Comparison of ENCODE assay signal across 13 cellular contexts in genomic region chr5:17221843-17222614, GRCh38. TPM values are rescaled to one million over a fixed set of nuclear protein-coding genes. Genes with fewer than 3 reads are reported as not detected.
DNase-seq lines count a peak whose midpoint lies in the region; ATAC-seq, FAIRE-seq and TF ChIP-seq lines count a peak whose summit lies in the region.
"Had no signal": no experiment of that assay in that cellular context is flagged by ENCODE, and none has a peak within 500 bp of the region (broad histone marks: within the 10 kb centered on the region; RNA-seq: fewer than 3 reads in every experiment).

No MANE protein-coding gene starts in this region.

- H3K36me3 Mint-ChIP-seq in nephron (ENCODE audit: low read depth), result peaks cover 43% of the 10 kb centered on the region
- no peaks in the 10 kb centered on the region for H3K36me3 Mint-ChIP-seq in activated CD4-positive, alpha-beta memory T cell treated with anti-CD3 and anti-CD28 coated beads for 36 hours
- H3K36me3 Mint-ChIP-seq: activated naive CD8-positive, alpha-beta T cell treated with anti-CD3 and anti-CD28 coated beads, Interleukin-2, amount 10 ng/mL, durations not matched to agents 7 days and 5 days had no signal

- H3K9me3 Mint-ChIP-seq in nephron, result no peaks in the 10 kb centered on the region
- no peaks in the 10 kb centered on the region for H3K9me3 Mint-ChIP-seq in activated CD4-positive, alpha-beta memory T cell treated with anti-CD3 and anti-CD28 coated beads for 36 hours
- H3K9me3 Mint-ChIP-seq: activated naive CD8-positive, alpha-beta T cell treated with anti-CD3 and anti-CD28 coated beads, Interleukin-2, amount 10 ng/mL, durations not matched to agents 7 days and 5 days had no signal

- H3K4me1 Mint-ChIP-seq in nephron, result peaks cover 58% of the 10 kb centered on the region
- H3K4me1 Mint-ChIP-seq in activated CD4-positive, alpha-beta memory T cell treated with anti-CD3 and anti-CD28 coated beads for 36 hours (ENCODE audit: low read depth), result peaks cover 8% of the 10 kb centered on the region
- H3K4me1 Mint-ChIP-seq: activated naive CD8-positive, alpha-beta T cell treated with anti-CD3 and anti-CD28 coated beads, Interleukin-2, amount 10 ng/mL, durations not matched to agents 7 days and 5 days had no signal

- H3K36me3 ChIP-seq in HUES64 (ENCODE audit: insufficient read depth, low read length), result peaks cover 3% of the 10 kb centered on the region; the same call in 1 of the 2 replicates
- H3K36me3 ChIP-seq: Peyer's patch had no signal

- no peak for TF ChIP-seq CTCF in nephron (IDR thresholded peaks at IDR 0.05; ENCODE audit: unreplicated experiment in 3 of 3)

- peak overlapping the region; percentile 5; the same call in 1 of the 2 replicates for H3K9ac ChIP-seq in HUES64 (ENCODE audit: low read depth, low read length)

- CTCF ChIA-PET in activated CD4-positive, alpha-beta memory T cell treated with anti-CD3 and anti-CD28 coated beads for 36 hours (lab: Charles Lee), result interaction anchor here (1.1 kb wide), 1 partner anchor 30 kb away, joined by 4 read pairs; no protein-coding TSS in a partner anchor

- peak overlapping the region; percentile 63; the same call in 1 of the 2 replicates for H3K27ac ChIP-seq in HUES64 (ENCODE audit: low read depth, low read length)

- peak overlapping the region; percentile 13 to 31 (median 17) for H3K4me3 Mint-ChIP-seq in nephron
- no peak overlapping the region for H3K4me3 Mint-ChIP-seq in activated CD4-positive, alpha-beta memory T cell treated with anti-CD3 and anti-CD28 coated beads for 36 hours
- H3K4me3 Mint-ChIP-seq: activated CD4-positive, alpha-beta T cell treated with anti-CD3 and anti-CD28 coated beads for 36 hours; activated naive CD8-positive, alpha-beta T cell treated with anti-CD3 and anti-CD28 coated beads, Interleukin-2, amount 10 ng/mL, durations not matched to agents 7 days and 5 days had no signal

- intact Hi-C loops in activated CD4-positive, alpha-beta memory T cell treated with anti-CD3 and anti-CD28 coated beads for 36 hours (cut with micrococcal nuclease), result no loop called here

- no peak overlapping the region for H3K4me3 ChIP-seq in HUES64 (ENCODE audit: low read length)
- H3K4me3 ChIP-seq: Peyer's patch had no signal

- H3K9me3 ChIP-seq in HUES64 (ENCODE audit: insufficient read depth, low read depth, low read length), result no peaks in the 10 kb centered on the region
- H3K9me3 ChIP-seq: Peyer's patch had no signal

- POLR2A ChIA-PET in activated CD4-positive, alpha-beta memory T cell treated with anti-CD3 and anti-CD28 coated beads for 36 hours (lab: Charles Lee), result no interaction called here

- ATAC-seq in GM18868 (IDR thresholded peaks at IDR 0.05; ENCODE audit: unreplicated experiment), result peak; percentile 17
- ATAC-seq: activated CD4-positive, alpha-beta T cell treated with anti-CD3 and anti-CD28 coated beads for 36 hours had no signal

- no peaks in the 10 kb centered on the region for H3K27me3 Mint-ChIP-seq in nephron (ENCODE audit: low read depth)
- peaks cover 35% of the 10 kb centered on the region for H3K27me3 Mint-ChIP-seq in activated CD4-positive, alpha-beta memory T cell treated with anti-CD3 and anti-CD28 coated beads for 36 hours

- peaks cover 72% of the 10 kb centered on the region for H3K4me1 ChIP-seq in HUES64 (ENCODE audit: insufficient read depth, low read length)
- H3K4me1 ChIP-seq: Peyer's patch had no signal

- DNase-seq in amniotic epithelial cell (ENCODE audit: low read depth), result peak; percentile 52
- DNase-seq in SKM-1 treated with dmso at 0.1 percent for 144 hours (lab: John Stamatoyannopoulos, UW; ENCODE audit: unreplicated experiment), result no peak
- DNase-seq in frontal cortex (ENCODE audit: low spot score in 2 of 2), result no peak
- no peak for DNase-seq in activated CD4-positive, alpha-beta memory T cell treated with anti-CD3 and anti-CD28 coated beads for 36 hours
- no peak for DNase-seq in NCI-H187 (lab: John Stamatoyannopoulos, UW)
- DNase-seq: activated CD4-positive, alpha-beta T cell treated with anti-CD3 and anti-CD28 coated beads for 36 hours; activated naive CD8-positive, alpha-beta T cell treated with anti-CD3 and anti-CD28 coated beads, Interleukin-2, amount 10 ng/mL, durations not matched to agents 7 days and 5 days; erythroblast; Peyer's patch; stimulated activated CD4-positive, alpha-beta T cell treated with anti-CD3 and anti-CD28 coated beads, Interleukin-15, amount 100 ng/mL, for 24 hours had no signal

- H3K27me3 ChIP-seq in HUES64 (ENCODE audit: insufficient read depth, low read length), result no peaks in the 10 kb centered on the region

- WGBS in HUES64, result 60% methylated on average over 4 of the region's 4 CpGs

- FAIRE-seq in frontal cortex (lab: Jason Lieb, UNC), result no peak

- peak overlapping the region in 2 of 3 experiments; percentile 14 to 74 for H3K27ac Mint-ChIP-seq in nephron
- no peak overlapping the region for H3K27ac Mint-ChIP-seq in activated CD4-positive, alpha-beta memory T cell treated with anti-CD3 and anti-CD28 coated beads for 36 hours
- H3K27ac Mint-ChIP-seq: activated CD4-positive, alpha-beta T cell treated with anti-CD3 and anti-CD28 coated beads for 36 hours; activated naive CD8-positive, alpha-beta T cell treated with anti-CD3 and anti-CD28 coated beads, Interleukin-2, amount 10 ng/mL, durations not matched to agents 7 days and 5 days had no signal

RNA-seq across cellular contexts. Expression of gene BASP1, which starts 4.6 kb away (rescaled TPM):
- polyA plus RNA-seq in HUES64 (2013, experiment 1 of 2), result 118 TPM
- polyA plus RNA-seq in HUES64 (2013, experiment 2 of 2), result 134 TPM
- total RNA-seq in frontal cortex, result 411 TPM
- under 1 TPM; 0.27 to 0.48 TPM for total RNA-seq in activated CD4-positive, alpha-beta memory T cell treated with anti-CD3 and anti-CD28 coated beads for 36 hours

Comparison
In these comparisons a context has a peak if more than half of its experiments do, and no peak if none do; other contexts are left out.
1. RNA of gene BASP1, which starts 4.6 kb away (total RNA-seq): 411 TPM in frontal cortex (single experiment); 0.27 to 0.48 TPM in activated CD4-positive, alpha-beta memory T cell treated with anti-CD3 and anti-CD28 coated beads for 36 hours; every median in the first group is over 100 times any median in the second.